ENCODE assay signal across 17 cellular contexts in genomic region chr18:61400714-61401113, GRCh38.
DNase-seq lines count a peak whose midpoint lies in the region; ATAC-seq and TF ChIP-seq lines count a peak whose summit lies in the region.
"Had no signal": no experiment of that assay in that cellular context is flagged by ENCODE, and none has a peak within 500 bp of the region (broad histone marks: within the 10 kb centered on the region; RNA-seq: fewer than 3 reads in every experiment).

No MANE protein-coding gene starts in this region.

- TF ChIP-seq EP300 in gastroesophageal sphincter (IDR thresholded peaks at IDR 0.05): no peak

- CTCF ChIA-PET in MCF 10A (lab: Yijun Ruan, JAX): no interaction called here

- peaks cover 0 to 9% of the 10 kb centered on the region in 2 donors for H3K4me1 ChIP-seq in breast epithelium
- no peaks in the 10 kb centered on the region for H3K4me1 ChIP-seq in prostate gland (replicated peaks)
- no peaks in the 10 kb centered on the region for H3K4me1 ChIP-seq in gastroesophageal sphincter
- H3K4me1 ChIP-seq: sigmoid colon had no signal

- DNase-seq in MCF 10A (ENCODE audit: unreplicated experiment) (peak; percentile 51), breast epithelium (ENCODE audit: low spot score in 2 of 2) (no peak), amniotic stem cell (lab: John Stamatoyannopoulos, UW) (peak; percentile 29), foreskin fibroblast (peak; percentile 74 to 86), prostate gland (ENCODE audit: low spot score) (no peak), COLO829 (ENCODE audit: low spot score) (no peak), NCI-H2081 treated with DMSO at 0.1 percent for 48 hours (lab: John Stamatoyannopoulos, UW) (no peak)
- DNase-seq: activated CD4-positive, alpha-beta T cell treated with anti-CD3 and anti-CD28 coated beads for 36 hours; central memory CD4-positive, alpha-beta T cell; MM.1S; naive B cell; NCI-H524 treated with DMSO at 0.1 percent for 48 hours; sigmoid colon had no signal

- ATAC-seq in gastroesophageal sphincter: no peak
- ATAC-seq: activated CD4-positive, alpha-beta T cell treated with anti-CD3 and anti-CD28 coated beads for 36 hours; esophagus mucosa had no signal

- H3K27me3 Mint-ChIP-seq in MCF 10A (ENCODE audit: insufficient read depth, unreplicated experiment): no peaks in the 10 kb centered on the region
- H3K27me3 Mint-ChIP-seq: type B pancreatic cell had no signal

- H3K9me3 Mint-ChIP-seq in MCF 10A (ENCODE audit: unreplicated experiment): no peaks in the 10 kb centered on the region
- H3K9me3 Mint-ChIP-seq: activated T-helper 1 cell treated with anti-CD3 and anti-CD28 coated beads, Interleukin-12 subunit alpha, Interleukin-12 subunit beta, Interleukin-2, Interleukin-4 antibody, amounts not matched to agents 30 ng/mL and 10 ng/mL and 1 ng/mL, durations not matched to agents 14 hours and 24 hours and 36 hours; type B pancreatic cell had no signal

- intact Hi-C loops in MCF 10A (cut with micrococcal nuclease) (no loop called here), breast epithelium (cut with DNase I; ENCODE audit: low total_unique reads) (no loop called here), prostate gland (cut with DNase I) (no loop called here)

- no peak overlapping the region for H3K4me3 ChIP-seq in breast epithelium
- H3K4me3 ChIP-seq in foreskin fibroblast (ENCODE audit: low read depth in 1 of 2, low read length in 2 of 2): no peak overlapping the region
- no peak overlapping the region for H3K4me3 ChIP-seq in prostate gland
- H3K4me3 ChIP-seq in gastroesophageal sphincter: no peak overlapping the region
- H3K4me3 ChIP-seq: sigmoid colon had no signal

- peaks cover 29% of the 10 kb centered on the region for H3K4me1 Mint-ChIP-seq in MCF 10A (ENCODE audit: insufficient read depth, unreplicated experiment)
- H3K4me1 Mint-ChIP-seq: activated CD4-positive, alpha-beta T cell treated with anti-CD3 and anti-CD28 coated beads for 36 hours; naive B cell had no signal

- no peak for TF ChIP-seq POLR2A in breast epithelium (IDR thresholded peaks at IDR 0.05)
- no peak for TF ChIP-seq POLR2A in prostate gland (IDR thresholded peaks at IDR 0.05)
- TF ChIP-seq POLR2A in gastroesophageal sphincter (IDR thresholded peaks at IDR 0.05): no peak

- no peak overlapping the region for H3K4me3 Mint-ChIP-seq in MCF 10A (ENCODE audit: unreplicated experiment)
- H3K4me3 Mint-ChIP-seq: activated CD4-positive, alpha-beta T cell treated with anti-CD3 and anti-CD28 coated beads for 36 hours; activated T-helper 1 cell treated with anti-CD3 and anti-CD28 coated beads, Interleukin-12 subunit alpha, Interleukin-12 subunit beta, Interleukin-2, Interleukin-4 antibody, amounts not matched to agents 30 ng/mL and 10 ng/mL and 1 ng/mL, durations not matched to agents 14 hours and 24 hours and 36 hours; naive B cell; type B pancreatic cell had no signal

- TF ChIP-seq CTCF in MCF 10A (IDR thresholded peaks at IDR 0.05; ENCODE audit: unreplicated experiment): no peak
- TF ChIP-seq CTCF in breast epithelium (IDR thresholded peaks at IDR 0.05): no peak
- no peak for TF ChIP-seq CTCF in foreskin fibroblast (IDR thresholded peaks at IDR 0.05; ENCODE audit: low read depth, low read length)
- TF ChIP-seq CTCF in prostate gland (IDR thresholded peaks at IDR 0.05): no peak
- TF ChIP-seq CTCF in gastroesophageal sphincter (IDR thresholded peaks at IDR 0.05): no peak

- BruUV-seq in MCF 10A (replicated peaks; lab: Mats Ljungman, UMichigan): no TSS peak

- POLR2A ChIA-PET in MCF 10A (lab: Yijun Ruan, JAX): interaction anchor here (1.0 kb wide), 1 partner anchor 9 kb away, joined by 4 read pairs; no protein-coding TSS in a partner anchor

- H3K27ac Mint-ChIP-seq in MCF 10A (ENCODE audit: low read depth, unreplicated experiment): no peak overlapping the region
- H3K27ac Mint-ChIP-seq: activated CD4-positive, alpha-beta T cell treated with anti-CD3 and anti-CD28 coated beads for 36 hours; activated T-helper 1 cell treated with anti-CD3 and anti-CD28 coated beads, Interleukin-12 subunit alpha, Interleukin-12 subunit beta, Interleukin-2, Interleukin-4 antibody, amounts not matched to agents 30 ng/mL and 10 ng/mL and 1 ng/mL, durations not matched to agents 14 hours and 24 hours and 36 hours; naive B cell; type B pancreatic cell had no signal

- H3K27me3 ChIP-seq in breast epithelium (no peaks in the 10 kb centered on the region), prostate gland (replicated peaks; ENCODE audit: insufficient read depth) (no peaks in the 10 kb centered on the region), gastroesophageal sphincter (no peaks in the 10 kb centered on the region)
- H3K27me3 ChIP-seq: sigmoid colon had no signal

- 67% methylated on average over 4 of the region's 4 CpGs for WGBS in prostate gland
- WGBS in gastroesophageal sphincter (ENCODE audit: low coverage in 1 of 2), 2 donors: 43 to 61% methylated on average over 4 of the region's 4 CpGs

- H3K36me3 ChIP-seq in breast epithelium (no peaks in the 10 kb centered on the region), prostate gland (no peaks in the 10 kb centered on the region), gastroesophageal sphincter (no peaks in the 10 kb centered on the region)
- H3K36me3 ChIP-seq: sigmoid colon had no signal

- H3K9me3 ChIP-seq in breast epithelium (no peaks in the 10 kb centered on the region), prostate gland (no peaks in the 10 kb centered on the region), gastroesophageal sphincter (no peaks in the 10 kb centered on the region)
- H3K9me3 ChIP-seq: sigmoid colon had no signal

- H3K27ac ChIP-seq in breast epithelium: no peak overlapping the region
- no peak overlapping the region for H3K27ac ChIP-seq in prostate gland
- H3K27ac ChIP-seq in gastroesophageal sphincter: no peak overlapping the region
- H3K27ac ChIP-seq: sigmoid colon had no signal

- H3K36me3 Mint-ChIP-seq in MCF 10A (ENCODE audit: insufficient read depth, unreplicated experiment): no peaks in the 10 kb centered on the region
- H3K36me3 Mint-ChIP-seq: naive B cell, type B pancreatic cell had no signal

Comparison
In these comparisons a context has a peak if more than half of its experiments do, and no peak if none do; other contexts are left out.
1. DNase-seq: peak in MCF 10A (single experiment), amniotic stem cell (single experiment) and foreskin fibroblast (2 of 2); none in breast epithelium (0 of 2), prostate gland (single experiment), COLO829 (single experiment) and NCI-H2081 treated with DMSO at 0.1 percent for 48 hours (single experiment).